In the genomic region with DNA sequence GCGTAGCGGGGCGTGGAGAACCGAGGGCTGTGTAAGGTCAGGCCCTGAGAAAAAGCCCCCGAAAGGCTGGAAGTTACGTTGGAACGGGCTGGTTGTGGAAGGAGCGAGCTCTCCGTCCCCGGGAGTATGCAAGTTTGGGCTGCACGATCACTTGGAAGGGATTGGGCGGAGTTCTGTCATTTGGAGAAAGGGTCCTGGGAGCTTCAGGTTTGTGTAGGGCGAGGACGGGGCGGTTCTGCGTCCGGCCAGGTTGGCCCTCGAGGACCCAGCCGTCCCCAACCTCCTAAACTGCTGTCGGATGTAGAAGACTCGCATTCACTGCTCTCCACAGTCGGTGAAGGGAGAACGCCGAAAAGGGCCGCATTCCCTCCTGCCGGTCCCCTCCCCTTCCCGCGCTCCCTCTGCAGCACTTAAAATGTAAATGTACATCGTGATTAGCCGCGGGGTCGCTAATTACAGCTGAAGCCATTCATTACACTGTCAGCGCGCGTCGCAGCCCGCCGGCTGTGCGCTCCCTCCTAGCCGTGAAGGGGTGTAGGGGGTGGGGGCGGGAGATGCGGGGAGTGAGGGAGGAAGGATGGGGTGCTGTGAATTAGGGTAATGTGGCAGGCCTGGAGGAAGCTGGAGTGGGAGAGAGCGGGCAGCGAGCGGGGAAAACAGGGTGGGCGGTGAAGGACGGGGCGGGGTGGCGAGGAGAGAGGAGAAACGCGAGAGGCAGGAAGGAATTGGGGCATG, we compare ENCODE assay signal across 9 cellular contexts. TPM values are rescaled to one million over a fixed set of nuclear protein-coding genes. Genes with fewer than 3 reads are reported as not detected.
DNase-seq lines count a peak whose midpoint lies in the region; ATAC-seq and TF ChIP-seq lines count a peak whose summit lies in the region.
"Had no signal": no experiment of that assay in that cellular context is flagged by ENCODE, and none has a peak within 500 bp of the region (broad histone marks: within the 10 kb centered on the region; RNA-seq: fewer than 3 reads in every experiment).

No MANE protein-coding gene starts in this region.

- peaks cover 42% of the 10 kb centered on the region for H3K4me1 ChIP-seq in hepatocyte (ENCODE audit: insufficient read depth)

- no peaks in the 10 kb centered on the region for H3K9me3 ChIP-seq in T-helper 17 cell (ENCODE audit: control insufficient read depth, low read length, poor library complexity, severe bottlenecking)
- H3K9me3 ChIP-seq in hepatocyte (ENCODE audit: low read depth), result no peaks in the 10 kb centered on the region

- no peaks in the 10 kb centered on the region for H3K9me2 ChIP-seq in hepatocyte (replicated peaks; ENCODE audit: insufficient read depth)

- no peaks in the 10 kb centered on the region for H3K36me3 ChIP-seq in hepatocyte (replicated peaks; ENCODE audit: insufficient read depth, low read depth)

- H3K79me2 ChIP-seq in hepatocyte, result peaks cover 6% of the 10 kb centered on the region

- ATAC-seq in T-helper 17 cell (no peak), GM18907 (IDR thresholded peaks at IDR 0.05; ENCODE audit: unreplicated experiment) (no peak)

- peak overlapping the region; percentile 97 for H3K4me2 ChIP-seq in hepatocyte

- H3K4me3 Mint-ChIP-seq in T-helper 17 cell, result peak overlapping the region; percentile 61

- H3K27me3 ChIP-seq in hepatocyte, result peaks cover 55% of the 10 kb centered on the region

- in situ Hi-C loops in GM13977 (cut with MboI; ENCODE audit: low pct_unique_long_range_greater_than_20kb, low sequenced_read_pairs, unreplicated experiment), result no loop called here

- H3K27me3 Mint-ChIP-seq in T-helper 17 cell, result peaks cover 26% of the 10 kb centered on the region

- H3K36me3 Mint-ChIP-seq in T-helper 17 cell (ENCODE audit: low read depth), result peaks cover 2% of the 10 kb centered on the region

- 2% methylated on average over 42 of the region's 51 CpGs for WGBS in hepatocyte (ENCODE audit: low lambda C conversion rate, missing lambda C conversion rate)

- peak overlapping the region; percentile 43 for H3K27ac Mint-ChIP-seq in T-helper 17 cell

- DNase-seq in GM13977 (ENCODE audit: low spot score), result peak; percentile 22
- no peak for DNase-seq in T-helper 17 cell
- no peak for DNase-seq in hepatocyte (ENCODE audit: low spot score)
- peak; percentile 64 for DNase-seq in retina
- no peak for DNase-seq in NCI-H345 (lab: John Stamatoyannopoulos, UW)
- no peak for DNase-seq in EL
- DNase-seq in NCI-H2107 (lab: John Stamatoyannopoulos, UW), result no peak
- DNase-seq: activated CD4-positive, alpha-beta T cell treated with anti-CD3 and anti-CD28 coated beads for 1 hour had no signal

- TF ChIP-seq CTCF in GM13977 (IDR thresholded peaks at IDR 0.05; ENCODE audit: extremely low read depth, insufficient read depth, missing control alignments) (no peak), hepatocyte (IDR thresholded peaks at IDR 0.05; ENCODE audit: poor library complexity) (no peak)

- no peak overlapping the region for H3K27ac ChIP-seq in hepatocyte

- peak overlapping the region; percentile 24 for H3K4me3 ChIP-seq in hepatocyte

- peaks cover 19% of the 10 kb centered on the region for H3K4me1 Mint-ChIP-seq in T-helper 17 cell

- H4K20me1 ChIP-seq in hepatocyte (ENCODE audit: insufficient read depth, poor library complexity, severe bottlenecking), result peaks cover 2% of the 10 kb centered on the region

- H2AFZ ChIP-seq in hepatocyte, result peak overlapping the region; percentile 95

RNA-seq across cellular contexts. Expression of a gene that starts 2.5 kb away (rescaled TPM):
- total RNA-seq in T-helper 17 cell (1 to 10 TPM in 1 of 2 donors, under 1 TPM in 1; 0.99 to 1.3 TPM), hepatocyte (22.7 and 23.4 TPM in 2 replicates)
- 60.4 and 65.6 TPM in 2 replicates for polyA plus RNA-seq in hepatocyte

RNA-seq across cellular contexts. Expression of a gene that starts 21.2 kb away (rescaled TPM):
- total RNA-seq in T-helper 17 cell (10 to 100 TPM; 56.1 to 72.9 TPM), hepatocyte (151 and 197 TPM in 2 replicates)
- polyA plus RNA-seq in hepatocyte, result 404 and 449 TPM in 2 replicates

RNA-seq across cellular contexts. Expression of a gene that starts 36.3 kb away (rescaled TPM):
- total RNA-seq in T-helper 17 cell (1 to 10 TPM; 3.9 to 4.3 TPM), hepatocyte (17.8 and 18.8 TPM in 2 replicates)
- 7.8 and 10.6 TPM in 2 replicates for polyA plus RNA-seq in hepatocyte

RNA-seq across cellular contexts. Expression of a gene that starts 52.4 kb away (rescaled TPM):
- total RNA-seq in T-helper 17 cell (10 to 100 TPM; 47.8 to 65.7 TPM), hepatocyte (36.9 and 45.9 TPM in 2 replicates)
- polyA plus RNA-seq in hepatocyte, result 34.5 and 35.9 TPM in 2 replicates

Comparison
In these comparisons a context has a peak if more than half of its experiments do, and no peak if none do; other contexts are left out.
1. DNase-seq: peak in GM13977 (single experiment) and retina (single experiment); none in T-helper 17 cell (0 of 3), hepatocyte (single experiment), NCI-H345 (single experiment), EL (single experiment) and NCI-H2107 (single experiment).
2. RNA of a gene that starts 2.5 kb away (total RNA-seq): 22.7 to 23.4 TPM in hepatocyte; 0.99 to 1.3 TPM in T-helper 17 cell; every median in the first group is over 10 times any median in the second.